ENCODE assay signal across 1 cellular context in genomic region chr15:68559342-68560310, GRCh38.
TF ChIP-seq lines count a peak whose summit lies in the region.

No MANE protein-coding gene starts in this region.

TF ChIP-seq in H1, 55 proteins besides CTCF, POLR2A, EP300 and RAD21 (continued from another document):
- TF ChIP-seq ATF2 (IDR thresholded peaks at IDR 0.05; ENCODE audit: low read length) = no peak
- peak in 1 of 2 experiments; percentile 70; a peak in 1 of 4 replicates for TF ChIP-seq HDAC2 (IDR thresholded peaks at IDR 0.05; ENCODE audit: borderline replicate concordance in 1 of 2, low read depth in 2 of 2, low read length in 2 of 2)
- TF ChIP-seq RXRA (IDR thresholded peaks at IDR 0.05; ENCODE audit: insufficient read depth, low read depth, low read length) = no peak
- 0 out of 2 replicates have a peak, but pooled peaks have one; percentile 3 for TF ChIP-seq TCF12 (IDR thresholded peaks at IDR 0.05; ENCODE audit: low read depth, low read length)
- no peak for TF ChIP-seq POLR2AphosphoS5 (IDR thresholded peaks at IDR 0.05; ENCODE audit: low read depth, low read length)
- TF ChIP-seq PHF8 (conservative IDR thresholded peaks at IDR 0.05; ENCODE audit: low read depth, low read length) = no peak
- TF ChIP-seq SIN3A (conservative IDR thresholded peaks at IDR 0.05 in 1 of 2, IDR thresholded peaks at IDR 0.05 in 1 of 2; ENCODE audit: low read depth in 1 of 2, low read length in 2 of 2) = peak in 1 of 2 experiments; percentile 67; a peak in 1 of 4 replicates
- TF ChIP-seq EGR1 (IDR thresholded peaks at IDR 0.05; ENCODE audit: borderline replicate concordance, low read depth, low read length) = no peak
- no peak for TF ChIP-seq ATF3 (IDR thresholded peaks at IDR 0.05; ENCODE audit: insufficient read depth, low read depth, low read length)
- TF ChIP-seq HDAC6 (IDR thresholded peaks at IDR 0.05; ENCODE audit: low read depth, low read length) = no peak
- no peak for TF ChIP-seq CBX5 (IDR thresholded peaks at IDR 0.05; ENCODE audit: low read depth, low read length)
- TF ChIP-seq ASH2L (IDR thresholded peaks at IDR 0.05; ENCODE audit: low read length) = peak; percentile 81
- TF ChIP-seq JUND (IDR thresholded peaks at IDR 0.05; ENCODE audit: low read length) = peak; percentile 3; the same call in 1 of the 2 replicates
- TF ChIP-seq POU5F1 (IDR thresholded peaks at IDR 0.05; ENCODE audit: low read depth, low read length) = no peak
- no peak for TF ChIP-seq TAF1 (IDR thresholded peaks at IDR 0.05; ENCODE audit: low read depth, low read length)
- no peak for TF ChIP-seq SP2 (IDR thresholded peaks at IDR 0.05; ENCODE audit: low read length)
- peak; percentile 33 for TF ChIP-seq CREB1 (IDR thresholded peaks at IDR 0.05)
- TF ChIP-seq GABPA (IDR thresholded peaks at IDR 0.05; ENCODE audit: borderline replicate concordance, insufficient read depth, low read length) = no peak; the same call in 1 of the 2 replicates
- peak; percentile 72 for TF ChIP-seq BACH1 (IDR thresholded peaks at IDR 0.05; ENCODE audit: low read length)
- no peak for TF ChIP-seq KDM5A (IDR thresholded peaks at IDR 0.05; ENCODE audit: low read length)
- TF ChIP-seq KDM4A (IDR thresholded peaks at IDR 0.05; ENCODE audit: low read depth, low read length, severe bottlenecking) = peak; percentile 80
- no peak for TF ChIP-seq CBX8 (IDR thresholded peaks at IDR 0.05; ENCODE audit: borderline replicate concordance, low read depth, low read length)
- no peak for TF ChIP-seq CEBPB (IDR thresholded peaks at IDR 0.05; ENCODE audit: low read depth, low read length)
- no peak for TF ChIP-seq CHD1 (IDR thresholded peaks at IDR 0.05; ENCODE audit: low read depth, low read length)
- no peak for TF ChIP-seq CTBP2 (IDR thresholded peaks at IDR 0.05; ENCODE audit: borderline replicate concordance, insufficient read depth, insufficient read length, low read length)
- TF ChIP-seq NANOG (IDR thresholded peaks at IDR 0.05; ENCODE audit: insufficient read depth, low read depth, low read length, poor library complexity, severe bottlenecking) = no peak
- TF ChIP-seq FOSL1 (IDR thresholded peaks at IDR 0.05; ENCODE audit: insufficient read depth, low read depth, low read length) = no peak
- TF ChIP-seq CHD7 (IDR thresholded peaks at IDR 0.05; ENCODE audit: insufficient replicate concordance, low read length) = no peak
- no peak for TF ChIP-seq SRF (IDR thresholded peaks at IDR 0.05; ENCODE audit: low read depth, low read length)
- TF ChIP-seq JUN (IDR thresholded peaks at IDR 0.05; ENCODE audit: low read depth, low read length) = no peak
- TF ChIP-seq MAFK (IDR thresholded peaks at IDR 0.05; ENCODE audit: low read depth, low read length) = no peak
- no peak for TF ChIP-seq RNF2 (IDR thresholded peaks at IDR 0.05; ENCODE audit: borderline replicate concordance, low read depth, low read length, missing control alignments, poor library complexity, severe bottlenecking)
- TF ChIP-seq KDM1A (IDR thresholded peaks at IDR 0.05; ENCODE audit: borderline replicate concordance, low read length) = peak; percentile 32; the same call in 1 of the 2 replicates
- no peak for TF ChIP-seq RFX5 (IDR thresholded peaks at IDR 0.05; ENCODE audit: borderline replicate concordance, low read depth, low read length)
- TF ChIP-seq, protein P1, sequence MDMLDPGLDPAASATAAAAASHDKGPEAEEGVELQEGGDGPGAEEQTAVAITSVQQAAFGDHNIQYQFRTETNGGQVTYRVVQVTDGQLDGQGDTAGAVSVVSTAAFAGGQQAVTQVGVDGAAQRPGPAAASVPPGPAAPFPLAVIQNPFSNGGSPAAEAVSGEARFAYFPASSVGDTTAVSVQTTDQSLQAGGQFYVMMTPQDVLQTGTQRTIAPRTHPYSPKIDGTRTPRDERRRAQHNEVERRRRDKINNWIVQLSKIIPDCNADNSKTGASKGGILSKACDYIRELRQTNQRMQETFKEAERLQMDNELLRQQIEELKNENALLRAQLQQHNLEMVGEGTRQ (IDR thresholded peaks at IDR 0.05; ENCODE audit: low read length) = no peak; the same call in 1 of the 2 replicates
- no peak for TF ChIP-seq ZNF274 (IDR thresholded peaks at IDR 0.05; ENCODE audit: borderline replicate concordance, extremely low read depth, low read length)
- 0 out of 2 replicates have a peak, but pooled peaks have one; percentile 25 for TF ChIP-seq SP1 (IDR thresholded peaks at IDR 0.05; ENCODE audit: low read depth, low read length)
- peak; percentile 30; the same call in 1 of the 2 replicates for TF ChIP-seq CHD2 (IDR thresholded peaks at IDR 0.05; ENCODE audit: low read length)
- peak; percentile 47 for TF ChIP-seq TAF7 (optimal IDR thresholded peaks at IDR 0.05; ENCODE audit: borderline replicate concordance, low read depth, low read length)
- TF ChIP-seq TEAD4 (IDR thresholded peaks at IDR 0.05; ENCODE audit: low read depth, low read length) = no peak
- no peak; the same call in 1 of the 2 replicates for TF ChIP-seq SUZ12 (IDR thresholded peaks at IDR 0.05; ENCODE audit: low read length)
- TF ChIP-seq RBBP5 (IDR thresholded peaks at IDR 0.05; ENCODE audit: borderline replicate concordance, low read depth, low read length) = 0 out of 2 replicates have a peak, but pooled peaks have one; percentile 62
- no peak for TF ChIP-seq GTF2F1 (IDR thresholded peaks at IDR 0.05; ENCODE audit: borderline replicate concordance, low read depth, low read length)
- no peak for TF ChIP-seq SIRT6 (IDR thresholded peaks at IDR 0.05; ENCODE audit: low read length)
TF ChIP-seq in H1: peak in this region for 16.
